Comparison of ENCODE assay signal across 18 cellular contexts in the genomic region with DNA sequence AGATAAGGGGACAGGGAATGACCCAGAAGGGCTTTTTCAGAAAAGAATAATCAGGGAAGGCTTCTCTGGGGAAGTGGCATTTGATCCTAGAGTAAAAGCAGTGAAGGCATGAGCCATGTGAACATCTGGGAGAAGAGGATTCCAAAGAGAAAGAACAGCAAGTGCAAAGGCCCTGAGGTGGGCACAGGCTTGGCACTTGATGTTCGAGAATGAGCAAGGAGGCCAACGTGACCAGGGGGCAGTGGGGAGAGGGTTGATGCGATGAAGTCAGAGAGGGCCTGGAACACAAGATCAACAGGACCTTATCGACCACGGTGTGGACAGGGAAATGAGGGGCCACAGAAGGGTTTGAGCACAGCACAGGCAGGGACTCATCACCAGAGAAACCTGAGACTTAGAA. TPM values are rescaled to one million over a fixed set of nuclear protein-coding genes. Genes with fewer than 3 reads are reported as not detected.
A peak's percentile ranks its signal among the peaks of the same experiment; 100 is the strongest.
DNase-seq lines count a peak whose midpoint lies in the region; TF ChIP-seq lines count a peak whose summit lies in the region.
"Had no signal": no experiment of that assay in that cellular context is flagged by ENCODE, and none has a peak within 500 bp of the region (broad histone marks: within the 10 kb centered on the region; RNA-seq: fewer than 3 reads in every experiment).

No MANE protein-coding gene starts in this region.

- H3K27ac ChIP-seq in BLaER1 (no peak overlapping the region), HEK293 (ENCODE audit: extremely low read depth, low read depth, low read length) (no peak overlapping the region), mesendoderm (ENCODE audit: low read depth, low read length) (no peak overlapping the region), neuronal stem cell (replicated peaks; ENCODE audit: low read length) (no peak overlapping the region), smooth muscle cell (ENCODE audit: low read depth) (no peak overlapping the region)
- H3K27ac ChIP-seq: 22Rv1, A549, GM23248, HL-60, KMS-11 had no signal

- H3K79me1 ChIP-seq in mesendoderm (ENCODE audit: low read length) (peaks cover 2% of the 10 kb centered on the region), neuronal stem cell (ENCODE audit: low read depth, low read length) (no peaks in the 10 kb centered on the region)

- H3K9ac ChIP-seq in BLaER1 (no peak overlapping the region), mesendoderm (ENCODE audit: low read length) (no peak overlapping the region), neuronal stem cell (ENCODE audit: low read depth, low read length, poor library complexity) (no peak overlapping the region), smooth muscle cell (ENCODE audit: low read depth) (no peak overlapping the region)
- H3K9ac ChIP-seq: GM23248, KMS-11 had no signal

- H3K36me3 ChIP-seq in BLaER1: no peaks in the 10 kb centered on the region
- H3K36me3 ChIP-seq in HEK293 (ENCODE audit: control insufficient read depth in 2 of 2, insufficient read depth in 1 of 2, low read length in 2 of 2): no peaks in the 10 kb centered on the region
- no peaks in the 10 kb centered on the region for H3K36me3 ChIP-seq in mesendoderm (ENCODE audit: control insufficient read depth, insufficient read depth, low read length)
- H3K36me3 ChIP-seq in neuronal stem cell (replicated peaks in 1 of 2; ENCODE audit: control insufficient read depth in 2 of 2, insufficient read depth in 2 of 2, low read length in 2 of 2): no peaks in the 10 kb centered on the region
- H3K36me3 ChIP-seq in smooth muscle cell (ENCODE audit: low read depth): no peaks in the 10 kb centered on the region

- no peak overlapping the region for H2BK12ac ChIP-seq in neuronal stem cell (ENCODE audit: low read length)

- no peak overlapping the region for H4K8ac ChIP-seq in mesendoderm (ENCODE audit: low read depth, low read length)
- no peak overlapping the region for H4K8ac ChIP-seq in neuronal stem cell (ENCODE audit: low read depth, low read length)

- no peaks in the 10 kb centered on the region for H3K9me3 ChIP-seq in BLaER1
- no peaks in the 10 kb centered on the region for H3K9me3 ChIP-seq in HEK293 (ENCODE audit: control insufficient read depth, insufficient read depth, low read depth, low read length)
- no peaks in the 10 kb centered on the region for H3K9me3 ChIP-seq in neuronal stem cell (replicated peaks in 1 of 2; ENCODE audit: control insufficient read depth in 2 of 2, insufficient read depth in 1 of 2, low read depth in 1 of 2, low read length in 2 of 2)
- no peaks in the 10 kb centered on the region for H3K9me3 ChIP-seq in smooth muscle cell (replicated peaks; ENCODE audit: low read depth)
- H3K9me3 ChIP-seq: A549 had no signal

- H3K79me2 ChIP-seq in mesendoderm (ENCODE audit: control insufficient read depth, insufficient read depth, low read length) (peaks cover 2% of the 10 kb centered on the region), smooth muscle cell (ENCODE audit: low read depth) (no peaks in the 10 kb centered on the region)

- no peak overlapping the region for H3K56ac ChIP-seq in mesendoderm (ENCODE audit: low read length)

- peaks cover 100% of the 10 kb centered on the region for H3K4me1 ChIP-seq in BLaER1
- peaks cover 11% of the 10 kb centered on the region for H3K4me1 ChIP-seq in HEK293 (ENCODE audit: control insufficient read depth, insufficient read depth, low read length)
- H3K4me1 ChIP-seq in mesendoderm (ENCODE audit: control insufficient read depth, low read depth, low read length): peaks cover 13% of the 10 kb centered on the region
- H3K4me1 ChIP-seq in neuronal stem cell (ENCODE audit: control insufficient read depth in 2 of 2, insufficient read depth in 1 of 2, low read depth in 1 of 2, low read length in 2 of 2): peaks cover 13 to 17% of the 10 kb centered on the region in 2 donors
- H3K4me1 ChIP-seq in smooth muscle cell (ENCODE audit: low read depth): peaks cover 10% of the 10 kb centered on the region

- no peak overlapping the region for H2AFZ ChIP-seq in neuronal stem cell (ENCODE audit: low read length)
- no peak overlapping the region for H2AFZ ChIP-seq in smooth muscle cell (ENCODE audit: low read depth)
- H2AFZ ChIP-seq: GM23248 had no signal

- H2BK5ac ChIP-seq in mesendoderm (ENCODE audit: low read length) (no peak overlapping the region), neuronal stem cell (ENCODE audit: low read length) (no peak overlapping the region)

- H3K18ac ChIP-seq in mesendoderm (ENCODE audit: low read length) (no peak overlapping the region), neuronal stem cell (ENCODE audit: low read length) (no peak overlapping the region)

- no peak overlapping the region for H3K4ac ChIP-seq in mesendoderm (ENCODE audit: low read depth, low read length)
- no peak overlapping the region for H3K4ac ChIP-seq in neuronal stem cell (ENCODE audit: low read length)

- DNase-seq in mesendoderm: no peak
- DNase-seq in neuronal stem cell (ENCODE audit: low spot score): no peak
- DNase-seq in NCI-H748 (lab: John Stamatoyannopoulos, UW; ENCODE audit: unreplicated experiment): no peak
- no peak for DNase-seq in smooth muscle cell (lab: John Stamatoyannopoulos, UW; ENCODE audit: unreplicated experiment)
- no peak for DNase-seq in occipital lobe (lab: John Stamatoyannopoulos, UW)
- DNase-seq: AML-193; CD8-positive, alpha-beta memory T cell; COR-L47; GDM1; GM23248; HCEC 1CT had no signal

- no peak overlapping the region for H3K14ac ChIP-seq in neuronal stem cell (ENCODE audit: low read length)

- H4K20me1 ChIP-seq in BLaER1 (peaks cover 36% of the 10 kb centered on the region), smooth muscle cell (ENCODE audit: low read depth) (no peaks in the 10 kb centered on the region)

- POLR2A ChIA-PET in HEK293 (lab: Yijun Ruan, JAX): no interaction called here

- TF ChIP-seq CTCF in HEK293 (tag by site-specific recombination; IDR thresholded peaks at IDR 0.05) (no peak), smooth muscle cell (IDR thresholded peaks at IDR 0.05; ENCODE audit: borderline replicate concordance, insufficient read depth, poor library complexity, severe bottlenecking) (no peak)

- H2AK5ac ChIP-seq in mesendoderm (ENCODE audit: low read length) (peak overlapping the region; percentile 37), neuronal stem cell (ENCODE audit: low read depth, low read length) (peak overlapping the region; percentile 12)

- no peaks in the 10 kb centered on the region for H3F3A ChIP-seq in smooth muscle cell (ENCODE audit: low read depth)

- WGBS in mesendoderm (ENCODE audit: extremely low coverage, insufficient coverage, low lambda C conversion rate): no CpG with 5 or more reads among the region's 5 CpGs
- no CpG with 5 or more reads among the region's 5 CpGs for WGBS in neuronal stem cell (ENCODE audit: extremely low coverage in 2 of 2, insufficient read length in 2 of 2, insufficient replicate concordance in 1 of 2), 2 donors
- 90% methylated on average over 5 of the region's 5 CpGs for WGBS in smooth muscle cell (ENCODE audit: low lambda C conversion rate)

- H2BK120ac ChIP-seq in mesendoderm (ENCODE audit: low read depth, low read length) (no peak overlapping the region), neuronal stem cell (ENCODE audit: low read depth, low read length) (no peak overlapping the region)

- H4K91ac ChIP-seq in neuronal stem cell (ENCODE audit: low read depth, low read length, poor library complexity): no peak overlapping the region

- no peak overlapping the region for H4K5ac ChIP-seq in mesendoderm (ENCODE audit: low read length)

- peak overlapping the region; percentile 84 for H3K4me2 ChIP-seq in BLaER1
- H3K4me2 ChIP-seq in mesendoderm (ENCODE audit: low read length): no peak overlapping the region
- H3K4me2 ChIP-seq in neuronal stem cell (ENCODE audit: insufficient read depth, low read length, poor library complexity, severe bottlenecking): no peak overlapping the region
- H3K4me2 ChIP-seq in smooth muscle cell: no peak overlapping the region
- H3K4me2 ChIP-seq: A549, KMS-11 had no signal

- peaks cover 33% of the 10 kb centered on the region for H3K27me3 ChIP-seq in BLaER1
- no peaks in the 10 kb centered on the region for H3K27me3 ChIP-seq in mesendoderm (ENCODE audit: insufficient read depth, low read length, poor library complexity)
- peaks cover 7 to 91% (median 24%) of the 10 kb centered on the region in 3 experiments for H3K27me3 ChIP-seq in neuronal stem cell (ENCODE audit: control insufficient read depth in 3 of 3, insufficient read depth in 3 of 3, low read depth in 1 of 3, low read length in 3 of 3)
- peaks cover 78% of the 10 kb centered on the region for H3K27me3 ChIP-seq in smooth muscle cell (ENCODE audit: low read depth)

- H3K23ac ChIP-seq in mesendoderm (ENCODE audit: low read length) (no peak overlapping the region), neuronal stem cell (ENCODE audit: low read depth, low read length, poor library complexity) (no peak overlapping the region)

- H3K4me3 ChIP-seq in BLaER1 (no peak overlapping the region), HEK293 (ENCODE audit: low read depth, low read length) (no peak overlapping the region), mesendoderm (ENCODE audit: low read length) (no peak overlapping the region), neuronal stem cell (ENCODE audit: low read length in 2 of 2) (no peak overlapping the region), smooth muscle cell (no peak overlapping the region)
- H3K4me3 ChIP-seq: A549, GM23248 had no signal

- H2BK15ac ChIP-seq in mesendoderm (replicated peaks; ENCODE audit: low read depth) (no peak overlapping the region), neuronal stem cell (ENCODE audit: low read length) (no peak overlapping the region)

- CTCF ChIA-PET in HEK293 (lab: Yijun Ruan, JAX): interaction anchor here (1.2 kb wide), 1 partner anchor 23 kb away, joined by 3 read pairs; no protein-coding TSS in a partner anchor

TF ChIP-seq in HEK293, 187 proteins besides CTCF, POLR2A, EP300 and RAD21:
- TF ChIP-seq ZNF623 (tag by site-specific recombination; IDR thresholded peaks at IDR 0.05) (peak; percentile 94), GLIS2 (tag by site-specific recombination; IDR thresholded peaks at IDR 0.05) (no peak)

RNA-seq across cellular contexts. Expression of gene GRM4, which starts 5.8 kb away (rescaled TPM):
- 26.7 TPM for polyA plus RNA-seq in mesendoderm (2013, experiment 1 of 2)
- polyA plus RNA-seq in mesendoderm (2013, experiment 2 of 2): 26.5 TPM
- 0.20 TPM for polyA plus RNA-seq in neuronal stem cell (2013, experiment 1 of 2)
- polyA plus RNA-seq in neuronal stem cell (2013, experiment 2 of 2): 0.22 TPM
- total RNA-seq in smooth muscle cell: not detected in 2 replicates
- 0.21 TPM in 1 of 2 replicates, not detected in the other for polyA plus RNA-seq in smooth muscle cell
- total RNA-seq in occipital lobe: 0.94 TPM
- total RNA-seq: CD8-positive, alpha-beta memory T cell; HT1080 had no signal
